Comparison of ENCODE assay signal across 20 cellular contexts in the genomic region with DNA sequence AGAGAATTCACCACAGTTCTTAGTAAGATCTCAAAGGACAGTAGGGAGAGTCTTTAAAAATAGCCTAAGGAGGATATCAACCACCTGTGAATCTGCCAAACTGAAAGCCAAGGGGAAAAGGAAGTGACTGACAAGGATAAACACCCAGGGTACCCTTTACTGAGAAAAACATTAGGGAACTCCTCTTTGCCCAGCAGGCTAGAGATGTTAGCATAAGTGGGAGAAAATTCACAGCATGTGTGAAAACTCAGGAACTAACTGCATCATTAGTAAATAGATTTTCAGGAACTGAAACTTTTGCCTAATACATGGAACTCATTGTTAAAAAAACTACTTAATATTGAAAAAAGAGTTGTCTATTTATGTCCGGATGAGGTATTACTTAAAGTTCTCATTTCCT.
DNase-seq lines count a peak whose midpoint lies in the region; ATAC-seq, FAIRE-seq and TF ChIP-seq lines count a peak whose summit lies in the region.
"Had no signal": no experiment of that assay in that cellular context is flagged by ENCODE, and none has a peak within 500 bp of the region (broad histone marks: within the 10 kb centered on the region; RNA-seq: fewer than 3 reads in every experiment).

No MANE protein-coding gene starts in this region.

- TF ChIP-seq EP300 in GM12878 (IDR thresholded peaks at IDR 0.05; ENCODE audit: borderline replicate concordance in 1 of 2, control insufficient read depth in 1 of 2, low read depth in 2 of 2, low read length in 2 of 2): no peak

- H3K9me3 ChIP-seq in GM12878 (replicated peaks; ENCODE audit: control insufficient read depth, insufficient read depth, low read length): no peaks in the 10 kb centered on the region

- FAIRE-seq in GM12878 (lab: Jason Lieb, UNC): no peak
- FAIRE-seq: D721Med, G401.6, H1 had no signal

- TF ChIP-seq RAD21 in GM12878 (IDR thresholded peaks at IDR 0.05; ENCODE audit: insufficient read depth, low read depth, low read length): no peak

- CTCF ChIA-PET in GM12878 (lab: Yijun Ruan, JAX): no interaction called here
- CTCF ChIA-PET in activated CD4-positive, alpha-beta T cell treated with anti-CD3 and anti-CD28 coated beads, Interleukin-2, amount 10 ng/mL, durations not matched to agents 7 days and 5 days (lab: Charles Lee): no interaction called here

- H3K4me1 Mint-ChIP-seq in HFFc6 (ENCODE audit: low read depth): peaks cover 45% of the 10 kb centered on the region
- H3K4me1 Mint-ChIP-seq in activated CD4-positive, alpha-beta T cell treated with anti-CD3 and anti-CD28 coated beads, Interleukin-2, amount 10 ng/mL, durations not matched to agents 7 days and 5 days: no peaks in the 10 kb centered on the region

- H3K27me3 ChIP-seq in GM12878 (replicated peaks in 1 of 2; ENCODE audit: control insufficient read depth in 2 of 2, insufficient read depth in 2 of 2, low read length in 1 of 2): no peaks in the 10 kb centered on the region

- H3K4me2 ChIP-seq in GM12878 (ENCODE audit: control insufficient read depth, insufficient read depth): no peak overlapping the region

- 0 out of 2 replicates have a peak overlapping the region, but pooled peaks have one; percentile 1 for H3K27ac Mint-ChIP-seq in HFFc6
- no peak overlapping the region for H3K27ac Mint-ChIP-seq in activated CD4-positive, alpha-beta T cell treated with anti-CD3 and anti-CD28 coated beads, Interleukin-2, amount 10 ng/mL, durations not matched to agents 7 days and 5 days
- H3K27ac Mint-ChIP-seq: CD8-positive, alpha-beta T cell had no signal

- POLR2A ChIA-PET in GM12878 (lab: Charles Lee): no interaction called here
- POLR2A ChIA-PET in activated CD4-positive, alpha-beta T cell treated with anti-CD3 and anti-CD28 coated beads, Interleukin-2, amount 10 ng/mL, durations not matched to agents 7 days and 5 days (lab: Charles Lee): no interaction called here

- no peaks in the 10 kb centered on the region for H3K36me3 ChIP-seq in GM12878 (ENCODE audit: control insufficient read depth in 2 of 2, insufficient read depth in 2 of 2, low read length in 1 of 2)
- H3K36me3 ChIP-seq: HAP-1 had no signal

- H2AFZ ChIP-seq in GM12878 (ENCODE audit: control insufficient read depth, low read depth, low read length): no peak overlapping the region

- SMC1A ChIA-PET in GM12878 (lab: Charles Lee; ENCODE audit: uncharacterized antibody, unreplicated experiment): no interaction called here

- RAD21 ChIA-PET in GM12878 (lab: Charles Lee; ENCODE audit: unreplicated experiment): no interaction called here

- no peak overlapping the region for H3K9ac ChIP-seq in GM12878 (ENCODE audit: control insufficient read depth, insufficient read depth, low read length)

- no peaks in the 10 kb centered on the region for H3K36me3 Mint-ChIP-seq in HFFc6 (ENCODE audit: low read depth)
- H3K36me3 Mint-ChIP-seq in activated CD4-positive, alpha-beta T cell treated with anti-CD3 and anti-CD28 coated beads, Interleukin-2, amount 10 ng/mL, durations not matched to agents 7 days and 5 days (ENCODE audit: low read depth): no peaks in the 10 kb centered on the region
- H3K36me3 Mint-ChIP-seq: CD8-positive, alpha-beta T cell had no signal

- H3K79me2 ChIP-seq in GM12878 (ENCODE audit: control insufficient read depth, insufficient read depth, low read length): no peaks in the 10 kb centered on the region

- H3K9me3 Mint-ChIP-seq in HFFc6: no peaks in the 10 kb centered on the region
- H3K9me3 Mint-ChIP-seq in activated CD4-positive, alpha-beta T cell treated with anti-CD3 and anti-CD28 coated beads, Interleukin-2, amount 10 ng/mL, durations not matched to agents 7 days and 5 days: no peaks in the 10 kb centered on the region
- H3K9me3 Mint-ChIP-seq: CD8-positive, alpha-beta T cell had no signal

- ATAC-seq in left ventricle myocardium superior: peak; percentile 52
- no peak for ATAC-seq in Right ventricle myocardium inferior
- no peak for ATAC-seq in GM12878
- ATAC-seq in sciatic nerve: peak; percentile 56
- ATAC-seq: CD8-positive, alpha-beta T cell had no signal

- intact Hi-C loops in left ventricle myocardium superior (cut with micrococcal nuclease) (no loop called here), Right ventricle myocardium inferior (cut with DNase I) (no loop called here), GM12878 (cut with micrococcal nuclease; ENCODE audit: unreplicated experiment) (no loop called here), sciatic nerve (cut with DNase I) (no loop called here)

- H3K4me3 Mint-ChIP-seq in HFFc6: no peak overlapping the region
- no peak overlapping the region for H3K4me3 Mint-ChIP-seq in activated CD4-positive, alpha-beta T cell treated with anti-CD3 and anti-CD28 coated beads, Interleukin-2, amount 10 ng/mL, durations not matched to agents 7 days and 5 days
- H3K4me3 Mint-ChIP-seq: CD8-positive, alpha-beta T cell had no signal

- H3K27ac ChIP-seq in GM12878 (ENCODE audit: control insufficient read depth, insufficient read depth) (no peak overlapping the region), coronary artery (no peak overlapping the region)

- no peaks in the 10 kb centered on the region for H3K4me1 ChIP-seq in GM12878 (ENCODE audit: control insufficient read depth, insufficient read depth, low read length)
- H3K4me1 ChIP-seq: HAP-1 had no signal

- in situ Hi-C loops in GM12878 (cut with MboI): no loop called here

- peaks cover 2% of the 10 kb centered on the region; the same call in 1 of the 2 replicates for H3K27me3 Mint-ChIP-seq in HFFc6 (ENCODE audit: insufficient read depth)
- H3K27me3 Mint-ChIP-seq in activated CD4-positive, alpha-beta T cell treated with anti-CD3 and anti-CD28 coated beads, Interleukin-2, amount 10 ng/mL, durations not matched to agents 7 days and 5 days: no peaks in the 10 kb centered on the region

- H3K4me3 ChIP-seq in GM12878: no peak overlapping the region
- no peak overlapping the region for H3K4me3 ChIP-seq in coronary artery
- H3K4me3 ChIP-seq: HAP-1 had no signal

- TF ChIP-seq CTCF in HFFc6 (IDR thresholded peaks at IDR 0.05) (no peak), GM12878 (IDR thresholded peaks at IDR 0.05 in 2 of 3, conservative IDR thresholded peaks at IDR 0.05 in 1 of 3; ENCODE audit: control insufficient read depth in 2 of 3, extremely low read depth in 1 of 3, insufficient read depth in 1 of 3, low read depth in 3 of 3, low read length in 3 of 3) (no peak), coronary artery (IDR thresholded peaks at IDR 0.05) (no peak)

- TF ChIP-seq POLR2A in GM12878 (IDR thresholded peaks at IDR 0.05; ENCODE audit: low read depth, low read length): no peak

- H4K20me1 ChIP-seq in GM12878 (ENCODE audit: control insufficient read depth, insufficient read depth): 0 out of 2 replicates have a peak, but pooled peaks cover 2% of the 10 kb centered on the region

- BruUV-seq in GM12878 (replicated peaks; lab: Mats Ljungman, UMichigan): no TSS peak

- no peak for DNase-seq in left ventricle myocardium superior
- DNase-seq in Right ventricle myocardium inferior (ENCODE audit: missing footprints): no peak
- no peak for DNase-seq in HFFc6
- DNase-seq in GM12878 (ENCODE audit: low read depth, low spot score): no peak
- no peak for DNase-seq in sciatic nerve (ENCODE audit: low spot score)
- DNase-seq in coronary artery (ENCODE audit: low spot score): no peak
- no peak for DNase-seq in activated CD4-positive, alpha-beta T cell treated with anti-CD3 and anti-CD28 coated beads, Interleukin-2, amount 10 ng/mL, durations not matched to agents 7 days and 5 days
- no peak for DNase-seq in NCI-H187 (lab: John Stamatoyannopoulos, UW)
- DNase-seq: 8988T; AML-193; C1 segment of cervical spinal cord; CD8-positive, alpha-beta T cell; COR-L47; DMS153; DMS79 treated with DMSO at 0.1 percent for 48 hours; EL had no signal

- WGBS in GM12878 (ENCODE audit: insufficient coverage, insufficient replicate concordance, low lambda C conversion rate, missing lambda C conversion rate): 60% methylated on average over 1 of the region's 1 CpG

TF ChIP-seq in GM12878, 131 proteins besides CTCF, POLR2A, EP300 and RAD21 (continues in another document):
- TF ChIP-seq IKZF2 (IDR thresholded peaks at IDR 0.05) (peak in 1 of 2 experiments; percentile 26; a peak in 2 of 4 replicates), MTA2 (IDR thresholded peaks at IDR 0.05; ENCODE audit: low read depth) (peak; percentile 12; the same call in 1 of the 2 replicates), IKZF1 (conservative IDR thresholded peaks at IDR 0.05) (0 out of 2 replicates have a peak, but pooled peaks have one; percentile 25), SPI1 (IDR thresholded peaks at IDR 0.05; ENCODE audit: borderline replicate concordance, insufficient read depth, low read depth, low read length) (peak; percentile 48; the same call in 1 of the 2 replicates), TARDBP (IDR thresholded peaks at IDR 0.05; ENCODE audit: borderline replicate concordance) (no peak), SMAD1 (IDR thresholded peaks at IDR 0.05; ENCODE audit: low read depth, partially characterized antibody) (no peak), NFXL1 (IDR thresholded peaks at IDR 0.05; ENCODE audit: borderline replicate concordance) (no peak)
- TF ChIP-seq, protein P1, sequence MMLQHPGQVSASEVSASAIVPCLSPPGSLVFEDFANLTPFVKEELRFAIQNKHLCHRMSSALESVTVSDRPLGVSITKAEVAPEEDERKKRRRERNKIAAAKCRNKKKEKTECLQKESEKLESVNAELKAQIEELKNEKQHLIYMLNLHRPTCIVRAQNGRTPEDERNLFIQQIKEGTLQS (IDR thresholded peaks at IDR 0.05; ENCODE audit: borderline replicate concordance, extremely low read depth, low read depth, low read length): no peak

Comparison
In these comparisons a context has a peak if more than half of its experiments do, and no peak if none do; other contexts are left out.
1. ATAC-seq: peak in left ventricle myocardium superior (single experiment) and sciatic nerve (single experiment); none in Right ventricle myocardium inferior (single experiment) and GM12878 (single experiment).